In genomic region chr5:56712895-56713565, GRCh38 we compare ENCODE assay signal across 18 cellular contexts.
A peak's percentile ranks its signal among the peaks of the same experiment; 100 is the strongest.
DNase-seq lines count a peak whose midpoint lies in the region; FAIRE-seq and TF ChIP-seq lines count a peak whose summit lies in the region.
"Had no signal": no experiment of that assay in that cellular context is flagged by ENCODE, and none has a peak within 500 bp of the region (broad histone marks: within the 10 kb centered on the region; RNA-seq: fewer than 3 reads in every experiment).

No MANE protein-coding gene starts in this region.

- no peak for TF ChIP-seq CTCF in BE2C (IDR thresholded peaks at IDR 0.05; ENCODE audit: low read depth, low read length)
- no peak for TF ChIP-seq CTCF in OCI-LY1 (IDR thresholded peaks at IDR 0.05; ENCODE audit: low read length)
- no peak for TF ChIP-seq CTCF in hepatocyte (IDR thresholded peaks at IDR 0.05; ENCODE audit: poor library complexity)

- 63% methylated on average over 4 of the region's 4 CpGs for WGBS in hepatocyte (ENCODE audit: low lambda C conversion rate, missing lambda C conversion rate)

- H3K36me3 ChIP-seq in BE2C, result no peaks in the 10 kb centered on the region
- no peaks in the 10 kb centered on the region for H3K36me3 ChIP-seq in OCI-LY1 (ENCODE audit: insufficient read depth, low read length)
- no peaks in the 10 kb centered on the region for H3K36me3 ChIP-seq in hepatocyte (replicated peaks; ENCODE audit: insufficient read depth, low read depth)

- H2AFZ ChIP-seq in OCI-LY1 (ENCODE audit: low read length), result no peak overlapping the region
- H2AFZ ChIP-seq in hepatocyte, result no peak overlapping the region

- H3K27ac ChIP-seq in OCI-LY1 (ENCODE audit: low read depth, low read length, poor library complexity, severe bottlenecking) (peak overlapping the region; percentile 20), hepatocyte (no peak overlapping the region)
- H3K27ac ChIP-seq: KMS-11 had no signal

- DNase-seq in BE2C, result peak; percentile 24
- DNase-seq in HT-29 (ENCODE audit: low spot score), result peak; percentile 45
- DNase-seq in hepatocyte (ENCODE audit: low spot score), result no peak
- DNase-seq in NCI-H446 treated with DMSO at 0.1 percent for 48 hours (lab: John Stamatoyannopoulos, UW), result no peak
- DNase-seq in GM19239 (ENCODE audit: insufficient read length, low spot score), result no peak
- DNase-seq in NCI-H524 treated with DMSO at 0.1 percent for 48 hours (lab: John Stamatoyannopoulos, UW), result no peak
- DNase-seq in amygdala (lab: John Stamatoyannopoulos, UW), result no peak
- DNase-seq: C1 segment of cervical spinal cord; CD8-positive, alpha-beta memory T cell; NCI-H1436 treated with DMSO at 0.1 percent for 48 hours; NCI-H524; PC-3; RPMI8226; SIG-M5 had no signal

- H3K9me3 ChIP-seq in BE2C (0 out of 2 replicates have a peak, but pooled peaks cover 2% of the 10 kb centered on the region), OCI-LY1 (ENCODE audit: low read length) (no peaks in the 10 kb centered on the region), hepatocyte (ENCODE audit: low read depth) (no peaks in the 10 kb centered on the region)

- FAIRE-seq in GM19239 (lab: Jason Lieb, UNC), result no peak
- FAIRE-seq: D721Med, GM12891 had no signal

- H3K4me3 ChIP-seq in BE2C (ENCODE audit: low read depth, low read length), result no peak overlapping the region
- H3K4me3 ChIP-seq in OCI-LY1 (ENCODE audit: low read depth, low read length, poor library complexity, severe bottlenecking), result no peak overlapping the region
- no peak overlapping the region for H3K4me3 ChIP-seq in hepatocyte

- H3K4me2 ChIP-seq in OCI-LY1 (ENCODE audit: low read length) (no peak overlapping the region), hepatocyte (peak overlapping the region; percentile 19)
- H3K4me2 ChIP-seq: KMS-11 had no signal

- H4K20me1 ChIP-seq in OCI-LY1 (ENCODE audit: insufficient read depth, low read length) (no peaks in the 10 kb centered on the region), hepatocyte (ENCODE audit: insufficient read depth, poor library complexity, severe bottlenecking) (no peaks in the 10 kb centered on the region)

- H3K27me3 ChIP-seq in BE2C, result no peaks in the 10 kb centered on the region
- H3K27me3 ChIP-seq in OCI-LY1 (ENCODE audit: insufficient read depth, low read length), result no peaks in the 10 kb centered on the region
- H3K27me3 ChIP-seq in hepatocyte, result no peaks in the 10 kb centered on the region

- H3K9ac ChIP-seq in OCI-LY1 (ENCODE audit: low read length), result no peak overlapping the region
- H3K9ac ChIP-seq: KMS-11 had no signal

- no peaks in the 10 kb centered on the region for H3F3A ChIP-seq in OCI-LY1 (ENCODE audit: insufficient read depth, low read length)

- peaks cover 36% of the 10 kb centered on the region for H3K4me1 ChIP-seq in BE2C
- H3K4me1 ChIP-seq in OCI-LY1 (ENCODE audit: insufficient read depth, low read length, severe bottlenecking), result peaks cover 22% of the 10 kb centered on the region
- H3K4me1 ChIP-seq in hepatocyte (ENCODE audit: insufficient read depth), result peaks cover 28% of the 10 kb centered on the region

- H3K79me2 ChIP-seq in OCI-LY1 (ENCODE audit: insufficient read depth, low read length) (no peaks in the 10 kb centered on the region), hepatocyte (no peaks in the 10 kb centered on the region)

- H3K9me2 ChIP-seq in OCI-LY1 (ENCODE audit: low read depth, low read length), result no peaks in the 10 kb centered on the region
- H3K9me2 ChIP-seq in hepatocyte (replicated peaks; ENCODE audit: insufficient read depth), result no peaks in the 10 kb centered on the region

Comparison
In these comparisons a context has a peak if more than half of its experiments do, and no peak if none do; other contexts are left out.
1. DNase-seq: peak in BE2C (single experiment) and HT-29 (single experiment); none in hepatocyte (single experiment), NCI-H446 treated with DMSO at 0.1 percent for 48 hours (single experiment), GM19239 (single experiment), NCI-H524 treated with DMSO at 0.1 percent for 48 hours (single experiment) and amygdala (0 of 56).